18 cellular contexts compared by ENCODE assay signal in the genomic region with DNA sequence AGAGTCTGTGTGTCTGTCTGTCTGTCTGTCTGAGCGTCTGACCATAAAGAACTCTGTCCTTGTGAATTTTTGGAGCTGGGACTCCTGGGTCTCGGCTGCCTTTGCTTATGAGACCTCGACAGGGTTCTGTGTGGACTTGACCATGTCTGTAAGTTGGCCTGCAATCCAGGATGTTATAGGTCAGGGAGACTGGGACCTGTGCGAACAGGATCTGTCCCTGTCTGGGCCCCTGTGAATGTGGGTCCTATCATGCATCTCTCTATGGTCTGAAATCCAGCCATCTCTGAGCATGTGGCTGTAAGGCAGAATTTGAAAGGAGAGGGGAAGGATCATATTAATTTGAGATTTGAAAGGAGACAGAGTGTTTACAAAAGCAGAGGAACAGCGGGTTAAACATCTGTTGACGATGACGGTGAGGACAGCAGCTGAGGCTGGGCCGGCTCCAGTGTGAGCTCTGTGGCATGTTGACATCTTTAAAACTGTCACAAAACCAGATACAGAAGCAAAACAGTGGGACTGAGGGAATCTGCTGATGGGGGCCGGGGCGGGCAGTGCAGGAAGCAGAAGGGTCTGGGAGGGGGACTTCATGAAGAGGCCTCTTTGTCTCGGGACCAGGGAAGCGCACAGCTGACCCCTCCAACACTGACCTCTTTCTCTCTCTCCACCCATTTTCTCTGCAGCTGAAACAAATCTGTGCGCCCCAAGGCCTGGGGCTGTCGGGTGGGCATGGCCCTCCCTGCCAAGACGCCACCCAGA. TPM values are rescaled to one million over a fixed set of nuclear protein-coding genes. Genes with fewer than 3 reads are reported as not detected.
DNase-seq lines count a peak whose midpoint lies in the region; ATAC-seq and TF ChIP-seq lines count a peak whose summit lies in the region.
"Had no signal": no experiment of that assay in that cellular context is flagged by ENCODE, and none has a peak within 500 bp of the region (broad histone marks: within the 10 kb centered on the region; RNA-seq: fewer than 3 reads in every experiment).

No MANE protein-coding gene starts in this region.

- no peak overlapping the region for H3K9ac ChIP-seq in SK-N-SH

- no peaks in the 10 kb centered on the region for H3K9me3 ChIP-seq in SK-N-SH
- H3K9me3 ChIP-seq: A549, transverse colon had no signal

- peaks cover 27% of the 10 kb centered on the region for H3K4me1 Mint-ChIP-seq in nephron
- H3K4me1 Mint-ChIP-seq: central memory CD8-positive, alpha-beta T cell had no signal

- WGBS in SK-N-SH (ENCODE audit: low lambda C conversion rate) = 65% methylated on average over 13 of the region's 15 CpGs

- H3K9me3 Mint-ChIP-seq in nephron = no peaks in the 10 kb centered on the region
- H3K9me3 Mint-ChIP-seq: activated CD4-positive, alpha-beta T cell treated with anti-CD3 and anti-CD28 coated beads, Interleukin-2, amount 10 ng/mL, durations not matched to agents 7 days and 5 days; CD4-positive, CD25-positive, alpha-beta regulatory T cell; central memory CD8-positive, alpha-beta T cell had no signal

- TF ChIP-seq EP300 in SK-N-SH (IDR thresholded peaks at IDR 0.05; ENCODE audit: borderline replicate concordance in 1 of 2, low read depth in 1 of 2, low read length in 1 of 2) = no peak

- no peaks in the 10 kb centered on the region for H3F3A ChIP-seq in SK-N-SH (replicated peaks; ENCODE audit: insufficient read depth)

- ATAC-seq in SK-N-SH treated with all-trans-retinoic acid at 6 μM for 48 hours (no peak; the same call in 2 of the 3 replicates), HG02571 (IDR thresholded peaks at IDR 0.05; ENCODE audit: unreplicated experiment) (no peak)
- ATAC-seq: A549 had no signal

- H3K9me2 ChIP-seq in SK-N-SH = no peaks in the 10 kb centered on the region

- no peaks in the 10 kb centered on the region for H3K27me3 ChIP-seq in SK-N-SH (ENCODE audit: insufficient read depth)
- H3K27me3 ChIP-seq: transverse colon had no signal

- no peaks in the 10 kb centered on the region for H4K20me1 ChIP-seq in SK-N-SH (ENCODE audit: insufficient read depth)

- CTCF ChIA-PET in SK-N-SH (lab: Yijun Ruan, JAX) = interaction anchor here (1.5 to 2.8 kb wide), 2 partner anchors 91 to 192 kb away, joined by 3 to 9 read pairs; no protein-coding TSS in a partner anchor

- no peak overlapping the region for H3K4me3 Mint-ChIP-seq in nephron
- H3K4me3 Mint-ChIP-seq: activated CD4-positive, alpha-beta T cell treated with anti-CD3 and anti-CD28 coated beads, Interleukin-2, amount 10 ng/mL, durations not matched to agents 7 days and 5 days; CD4-positive, CD25-positive, alpha-beta regulatory T cell; central memory CD8-positive, alpha-beta T cell had no signal

- H3K27ac Mint-ChIP-seq in nephron = peak overlapping the region; percentile 46 to 85 (median 79)
- H3K27ac Mint-ChIP-seq: activated CD4-positive, alpha-beta T cell treated with anti-CD3 and anti-CD28 coated beads, Interleukin-2, amount 10 ng/mL, durations not matched to agents 7 days and 5 days; CD4-positive, CD25-positive, alpha-beta regulatory T cell had no signal

- no peak overlapping the region for H3K4me3 ChIP-seq in SK-N-SH (ENCODE audit: low read depth in 2 of 2, low read length in 1 of 2)
- no peak overlapping the region for H3K4me3 ChIP-seq in fibroblast of villous mesenchyme (ENCODE audit: low read depth, low read length)
- H3K4me3 ChIP-seq: A549, transverse colon had no signal

- no peaks in the 10 kb centered on the region for H3K36me3 Mint-ChIP-seq in nephron (ENCODE audit: low read depth)

- peaks cover 14% of the 10 kb centered on the region for H3K27me3 Mint-ChIP-seq in nephron (ENCODE audit: low read depth)
- H3K27me3 Mint-ChIP-seq: CD4-positive, CD25-positive, alpha-beta regulatory T cell; central memory CD8-positive, alpha-beta T cell had no signal

- H3K4me2 ChIP-seq in SK-N-SH = no peak overlapping the region
- H3K4me2 ChIP-seq: A549 had no signal

- TF ChIP-seq CTCF in SK-N-SH (IDR thresholded peaks at IDR 0.05) = no peak
- TF ChIP-seq CTCF in fibroblast of villous mesenchyme (IDR thresholded peaks at IDR 0.05; ENCODE audit: insufficient read depth, low read depth, low read length) = no peak
- TF ChIP-seq CTCF in nephron (IDR thresholded peaks at IDR 0.05; ENCODE audit: unreplicated experiment in 3 of 3) = no peak

- no peak overlapping the region for H2AFZ ChIP-seq in SK-N-SH (ENCODE audit: low read depth)

- no peaks in the 10 kb centered on the region for H3K36me3 ChIP-seq in SK-N-SH (replicated peaks in 1 of 2; ENCODE audit: control insufficient read depth in 1 of 2, insufficient read depth in 2 of 2, low read length in 1 of 2)
- H3K36me3 ChIP-seq: transverse colon had no signal

- H3K4me1 ChIP-seq in SK-N-SH (ENCODE audit: control insufficient read depth in 1 of 2, insufficient read depth in 2 of 2, low read depth in 1 of 2, low read length in 1 of 2) = peaks cover 0 to 8% of the 10 kb centered on the region in 2 experiments; a peak in 1 of 4 replicates
- H3K4me1 ChIP-seq: A549, transverse colon had no signal

- POLR2A ChIA-PET in SK-N-SH (lab: Yijun Ruan, JAX) = no interaction called here

- H3K27ac ChIP-seq in SK-N-SH (ENCODE audit: low read depth in 2 of 2, low read length in 1 of 2) (no peak overlapping the region), temporal lobe (ENCODE audit: low read depth, low read length) (peak overlapping the region; percentile 99)
- H3K27ac ChIP-seq: A549 had no signal

- no peaks in the 10 kb centered on the region for H3K79me2 ChIP-seq in SK-N-SH (ENCODE audit: insufficient read depth)

- no peak for TF ChIP-seq RAD21 in SK-N-SH (IDR thresholded peaks at IDR 0.05; ENCODE audit: low read length)

- DNase-seq in SK-N-SH (peak; percentile 41), fibroblast of villous mesenchyme (ENCODE audit: low read depth) (peak; percentile 44), NCI-H2227 (lab: John Stamatoyannopoulos, UW; ENCODE audit: unreplicated experiment) (no peak)
- DNase-seq in activated naive CD4-positive, alpha-beta T cell treated with Interleukin-2 at 50 U/mL for 16 hours = no peak
- DNase-seq: activated CD4-positive, alpha-beta T cell treated with anti-CD3 and anti-CD28 coated beads, Interleukin-2, amount 10 ng/mL, durations not matched to agents 7 days and 5 days; CD4-positive, CD25-positive, alpha-beta regulatory T cell; DMS79 treated with DMSO at 0.1 percent for 48 hours; MM.1S; NCI-H2081; NCI-H748 treated with DMSO at 0.1 percent for 48 hours; SW 1271; transverse colon had no signal

TF ChIP-seq in SK-N-SH, 30 proteins besides CTCF, POLR2A, EP300 and RAD21 (continues in another document):
- TF ChIP-seq, protein P1, sequence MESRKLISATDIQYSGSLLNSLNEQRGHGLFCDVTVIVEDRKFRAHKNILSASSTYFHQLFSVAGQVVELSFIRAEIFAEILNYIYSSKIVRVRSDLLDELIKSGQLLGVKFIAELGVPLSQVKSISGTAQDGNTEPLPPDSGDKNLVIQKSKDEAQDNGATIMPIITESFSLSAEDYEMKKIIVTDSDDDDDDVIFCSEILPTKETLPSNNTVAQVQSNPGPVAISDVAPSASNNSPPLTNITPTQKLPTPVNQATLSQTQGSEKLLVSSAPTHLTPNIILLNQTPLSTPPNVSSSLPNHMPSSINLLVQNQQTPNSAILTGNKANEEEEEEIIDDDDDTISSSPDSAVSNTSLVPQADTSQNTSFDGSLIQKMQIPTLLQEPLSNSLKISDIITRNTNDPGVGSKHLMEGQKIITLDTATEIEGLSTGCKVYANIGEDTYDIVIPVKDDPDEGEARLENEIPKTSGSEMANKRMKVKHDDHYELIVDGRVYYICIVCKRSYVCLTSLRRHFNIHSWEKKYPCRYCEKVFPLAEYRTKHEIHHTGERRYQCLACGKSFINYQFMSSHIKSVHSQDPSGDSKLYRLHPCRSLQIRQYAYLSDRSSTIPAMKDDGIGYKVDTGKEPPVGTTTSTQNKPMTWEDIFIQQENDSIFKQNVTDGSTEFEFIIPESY (IDR thresholded peaks at IDR 0.05; ENCODE audit: borderline replicate concordance, low read depth) = no peak
- TF ChIP-seq TEAD4 (IDR thresholded peaks at IDR 0.05; ENCODE audit: borderline replicate concordance, insufficient read depth) (no peak), MXI1 (IDR thresholded peaks at IDR 0.05; ENCODE audit: low read depth, low read length) (no peak)

TF ChIP-seq in SK-N-SH treated with all-trans-retinoic acid at 6 μM for 48 hours, 23 proteins besides CTCF, POLR2A, EP300 and RAD21 (continues in another document):
- no peak for TF ChIP-seq PPARA (CRISPR knock-in tag; IDR thresholded peaks at IDR 0.05; ENCODE audit: borderline replicate concordance)
- TF ChIP-seq ZNF70 (CRISPR knock-in tag; IDR thresholded peaks at IDR 0.05) = no peak
- no peak for TF ChIP-seq TCF4 (CRISPR knock-in tag; IDR thresholded peaks at IDR 0.05; ENCODE audit: borderline replicate concordance)
- no peak for TF ChIP-seq ESRRG (CRISPR knock-in tag; IDR thresholded peaks at IDR 0.05)
- TF ChIP-seq RARB (CRISPR knock-in tag; IDR thresholded peaks at IDR 0.05) = no peak
- TF ChIP-seq, protein P2, sequence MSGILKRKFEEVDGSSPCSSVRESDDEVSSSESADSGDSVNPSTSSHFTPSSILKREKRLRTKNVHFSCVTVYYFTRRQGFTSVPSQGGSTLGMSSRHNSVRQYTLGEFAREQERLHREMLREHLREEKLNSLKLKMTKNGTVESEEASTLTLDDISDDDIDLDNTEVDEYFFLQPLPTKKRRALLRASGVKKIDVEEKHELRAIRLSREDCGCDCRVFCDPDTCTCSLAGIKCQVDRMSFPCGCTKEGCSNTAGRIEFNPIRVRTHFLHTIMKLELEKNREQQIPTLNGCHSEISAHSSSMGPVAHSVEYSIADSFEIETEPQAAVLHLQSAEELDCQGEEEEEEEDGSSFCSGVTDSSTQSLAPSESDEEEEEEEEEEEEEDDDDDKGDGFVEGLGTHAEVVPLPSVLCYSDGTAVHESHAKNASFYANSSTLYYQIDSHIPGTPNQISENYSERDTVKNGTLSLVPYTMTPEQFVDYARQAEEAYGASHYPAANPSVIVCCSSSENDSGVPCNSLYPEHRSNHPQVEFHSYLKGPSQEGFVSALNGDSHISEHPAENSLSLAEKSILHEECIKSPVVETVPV (CRISPR knock-in tag; IDR thresholded peaks at IDR 0.05) = no peak
- TF ChIP-seq, protein P3, sequence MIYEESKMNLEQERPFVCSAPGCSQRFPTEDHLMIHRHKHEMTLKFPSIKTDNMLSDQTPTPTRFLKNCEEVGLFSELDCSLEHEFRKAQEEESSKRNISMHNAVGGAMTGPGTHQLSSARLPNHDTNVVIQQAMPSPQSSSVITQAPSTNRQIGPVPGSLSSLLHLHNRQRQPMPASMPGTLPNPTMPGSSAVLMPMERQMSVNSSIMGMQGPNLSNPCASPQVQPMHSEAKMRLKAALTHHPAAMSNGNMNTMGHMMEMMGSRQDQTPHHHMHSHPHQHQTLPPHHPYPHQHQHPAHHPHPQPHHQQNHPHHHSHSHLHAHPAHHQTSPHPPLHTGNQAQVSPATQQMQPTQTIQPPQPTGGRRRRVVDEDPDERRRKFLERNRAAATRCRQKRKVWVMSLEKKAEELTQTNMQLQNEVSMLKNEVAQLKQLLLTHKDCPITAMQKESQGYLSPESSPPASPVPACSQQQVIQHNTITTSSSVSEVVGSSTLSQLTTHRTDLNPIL (CRISPR knock-in tag; IDR thresholded peaks at IDR 0.05; ENCODE audit: low read depth) = no peak
- no peak for TF ChIP-seq ZFP30 (CRISPR knock-in tag; IDR thresholded peaks at IDR 0.05)

RNA-seq across cellular contexts. Expression of a gene that starts 19.1 kb away (rescaled TPM):
- polyA plus RNA-seq in SK-N-SH (2012; rRNA removed) = 3.7 and 5.1 TPM in 2 replicates
- polyA plus RNA-seq in SK-N-SH (2012; cell fraction: cytosol; rRNA removed) = 4.4 and 6.2 TPM in 2 replicates
- 6.4 and 6.8 TPM in 2 replicates for polyA plus RNA-seq in SK-N-SH (2012; cell fraction: nucleus; rRNA removed)
- total RNA-seq in fibroblast of villous mesenchyme (3.5 and 4.8 TPM in 2 replicates), temporal lobe (29.7 TPM)

Comparison
In these comparisons a context has a peak if more than half of its experiments do, and no peak if none do; other contexts are left out.
1. DNase-seq: peak in SK-N-SH (single experiment) and fibroblast of villous mesenchyme (single experiment); none in NCI-H2227 (single experiment) and activated naive CD4-positive, alpha-beta T cell treated with Interleukin-2 at 50 U/mL for 16 hours (single experiment).